1 cellular context compared by ENCODE assay signal in the genomic region with DNA sequence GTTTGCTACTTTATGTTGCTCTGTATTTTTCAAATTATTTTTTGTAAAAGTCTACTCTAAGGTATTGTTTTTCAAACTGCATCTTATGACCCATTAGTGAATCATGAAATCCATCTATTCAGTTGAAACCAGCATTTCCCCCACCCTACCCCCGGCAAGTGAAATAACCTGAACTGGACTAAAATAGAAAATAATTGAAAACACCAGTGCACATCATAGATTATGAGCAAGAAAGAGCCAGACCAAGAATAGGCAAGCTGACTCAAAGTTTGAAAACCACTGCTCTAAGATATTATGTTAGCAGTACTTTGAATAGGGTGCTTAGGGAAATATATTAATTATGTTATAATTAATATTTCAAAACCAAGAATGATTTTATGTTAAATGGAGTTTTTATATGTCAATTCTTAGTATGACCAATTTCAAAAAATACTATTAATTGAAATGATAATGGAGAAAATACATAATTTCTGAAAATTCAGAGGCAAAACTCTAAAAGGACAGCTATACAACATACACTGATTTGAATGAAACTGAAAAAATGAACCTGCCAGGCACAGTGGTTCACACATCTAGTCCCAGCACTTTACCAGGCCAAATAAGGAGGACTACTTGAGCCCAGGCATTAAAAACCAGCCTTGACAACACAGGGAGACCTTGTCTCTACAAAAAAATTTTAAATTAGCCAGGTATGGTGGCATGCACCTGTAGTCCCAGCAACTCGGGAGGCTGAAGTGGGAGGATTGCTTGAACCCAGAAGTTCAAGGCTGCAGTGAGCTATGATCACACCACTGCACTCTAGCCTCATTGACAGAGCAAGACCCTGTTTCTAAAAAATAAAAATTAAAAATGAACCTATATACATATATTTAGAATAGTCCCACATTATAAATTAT.
TF ChIP-seq lines count a peak whose summit lies in the region.

No MANE protein-coding gene starts in this region.

TF ChIP-seq in GM23338, 12 proteins besides CTCF, POLR2A, EP300 and RAD21 (continued from another document):
- TF ChIP-seq, protein P1, sequence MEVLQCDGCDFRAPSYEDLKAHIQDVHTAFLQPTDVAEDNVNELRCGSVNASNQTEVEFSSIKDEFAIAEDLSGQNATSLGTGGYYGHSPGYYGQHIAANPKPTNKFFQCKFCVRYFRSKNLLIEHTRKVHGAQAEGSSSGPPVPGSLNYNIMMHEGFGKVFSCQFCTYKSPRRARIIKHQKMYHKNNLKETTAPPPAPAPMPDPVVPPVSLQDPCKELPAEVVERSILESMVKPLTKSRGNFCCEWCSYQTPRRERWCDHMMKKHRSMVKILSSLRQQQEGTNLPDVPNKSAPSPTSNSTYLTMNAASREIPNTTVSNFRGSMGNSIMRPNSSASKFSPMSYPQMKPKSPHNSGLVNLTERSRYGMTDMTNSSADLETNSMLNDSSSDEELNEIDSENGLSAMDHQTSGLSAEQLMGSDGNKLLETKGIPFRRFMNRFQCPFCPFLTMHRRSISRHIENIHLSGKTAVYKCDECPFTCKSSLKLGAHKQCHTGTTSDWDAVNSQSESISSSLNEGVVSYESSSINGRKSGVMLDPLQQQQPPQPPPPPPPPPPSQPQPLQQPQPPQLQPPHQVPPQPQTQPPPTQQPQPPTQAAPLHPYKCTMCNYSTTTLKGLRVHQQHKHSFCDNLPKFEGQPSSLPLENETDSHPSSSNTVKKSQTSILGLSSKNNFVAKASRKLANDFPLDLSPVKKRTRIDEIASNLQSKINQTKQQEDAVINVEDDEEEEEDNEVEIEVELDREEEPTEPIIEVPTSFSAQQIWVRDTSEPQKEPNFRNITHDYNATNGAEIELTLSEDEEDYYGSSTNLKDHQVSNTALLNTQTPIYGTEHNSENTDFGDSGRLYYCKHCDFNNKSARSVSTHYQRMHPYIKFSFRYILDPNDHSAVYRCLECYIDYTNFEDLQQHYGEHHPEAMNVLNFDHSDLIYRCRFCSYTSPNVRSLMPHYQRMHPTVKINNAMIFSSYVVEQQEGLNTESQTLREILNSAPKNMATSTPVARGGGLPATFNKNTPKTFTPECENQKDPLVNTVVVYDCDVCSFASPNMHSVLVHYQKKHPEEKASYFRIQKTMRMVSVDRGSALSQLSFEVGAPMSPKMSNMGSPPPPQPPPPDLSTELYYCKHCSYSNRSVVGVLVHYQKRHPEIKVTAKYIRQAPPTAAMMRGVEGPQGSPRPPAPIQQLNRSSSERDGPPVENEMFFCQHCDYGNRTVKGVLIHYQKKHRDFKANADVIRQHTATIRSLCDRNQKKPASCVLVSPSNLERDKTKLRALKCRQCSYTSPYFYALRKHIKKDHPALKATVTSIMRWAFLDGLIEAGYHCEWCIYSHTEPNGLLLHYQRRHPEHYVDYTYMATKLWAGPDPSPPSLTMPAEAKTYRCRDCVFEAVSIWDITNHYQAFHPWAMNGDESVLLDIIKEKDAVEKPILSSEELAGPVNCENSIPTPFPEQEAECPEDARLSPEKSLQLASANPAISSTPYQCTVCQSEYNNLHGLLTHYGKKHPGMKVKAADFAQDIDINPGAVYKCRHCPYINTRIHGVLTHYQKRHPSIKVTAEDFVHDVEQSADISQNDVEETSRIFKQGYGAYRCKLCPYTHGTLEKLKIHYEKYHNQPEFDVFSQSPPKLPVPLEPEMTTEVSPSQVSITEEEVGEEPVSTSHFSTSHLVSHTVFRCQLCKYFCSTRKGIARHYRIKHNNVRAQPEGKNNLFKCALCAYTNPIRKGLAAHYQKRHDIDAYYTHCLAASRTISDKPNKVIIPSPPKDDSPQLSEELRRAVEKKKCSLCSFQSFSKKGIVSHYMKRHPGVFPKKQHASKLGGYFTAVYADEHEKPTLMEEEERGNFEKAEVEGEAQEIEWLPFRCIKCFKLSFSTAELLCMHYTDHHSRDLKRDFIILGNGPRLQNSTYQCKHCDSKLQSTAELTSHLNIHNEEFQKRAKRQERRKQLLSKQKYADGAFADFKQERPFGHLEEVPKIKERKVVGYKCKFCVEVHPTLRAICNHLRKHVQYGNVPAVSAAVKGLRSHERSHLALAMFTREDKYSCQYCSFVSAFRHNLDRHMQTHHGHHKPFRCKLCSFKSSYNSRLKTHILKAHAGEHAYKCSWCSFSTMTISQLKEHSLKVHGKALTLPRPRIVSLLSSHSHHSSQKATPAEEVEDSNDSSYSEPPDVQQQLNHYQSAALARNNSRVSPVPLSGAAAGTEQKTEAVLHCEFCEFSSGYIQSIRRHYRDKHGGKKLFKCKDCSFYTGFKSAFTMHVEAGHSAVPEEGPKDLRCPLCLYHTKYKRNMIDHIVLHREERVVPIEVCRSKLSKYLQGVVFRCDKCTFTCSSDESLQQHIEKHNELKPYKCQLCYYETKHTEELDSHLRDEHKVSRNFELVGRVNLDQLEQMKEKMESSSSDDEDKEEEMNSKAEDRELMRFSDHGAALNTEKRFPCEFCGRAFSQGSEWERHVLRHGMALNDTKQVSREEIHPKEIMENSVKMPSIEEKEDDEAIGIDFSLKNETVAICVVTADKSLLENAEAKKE (CRISPR knock-in tag; IDR thresholded peaks at IDR 0.05) = no peak
- TF ChIP-seq EZH2phosphoT487 (IDR thresholded peaks at IDR 0.05; ENCODE audit: unreplicated experiment) (no peak), ZNF114 (CRISPR knock-in tag; IDR thresholded peaks at IDR 0.05) (no peak)
- TF ChIP-seq, protein P2, sequence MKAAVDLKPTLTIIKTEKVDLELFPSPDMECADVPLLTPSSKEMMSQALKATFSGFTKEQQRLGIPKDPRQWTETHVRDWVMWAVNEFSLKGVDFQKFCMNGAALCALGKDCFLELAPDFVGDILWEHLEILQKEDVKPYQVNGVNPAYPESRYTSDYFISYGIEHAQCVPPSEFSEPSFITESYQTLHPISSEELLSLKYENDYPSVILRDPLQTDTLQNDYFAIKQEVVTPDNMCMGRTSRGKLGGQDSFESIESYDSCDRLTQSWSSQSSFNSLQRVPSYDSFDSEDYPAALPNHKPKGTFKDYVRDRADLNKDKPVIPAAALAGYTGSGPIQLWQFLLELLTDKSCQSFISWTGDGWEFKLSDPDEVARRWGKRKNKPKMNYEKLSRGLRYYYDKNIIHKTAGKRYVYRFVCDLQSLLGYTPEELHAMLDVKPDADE (IDR thresholded peaks at IDR 0.05) = no peak
